Comparison of ENCODE assay signal across 15 cellular contexts in the genomic region with DNA sequence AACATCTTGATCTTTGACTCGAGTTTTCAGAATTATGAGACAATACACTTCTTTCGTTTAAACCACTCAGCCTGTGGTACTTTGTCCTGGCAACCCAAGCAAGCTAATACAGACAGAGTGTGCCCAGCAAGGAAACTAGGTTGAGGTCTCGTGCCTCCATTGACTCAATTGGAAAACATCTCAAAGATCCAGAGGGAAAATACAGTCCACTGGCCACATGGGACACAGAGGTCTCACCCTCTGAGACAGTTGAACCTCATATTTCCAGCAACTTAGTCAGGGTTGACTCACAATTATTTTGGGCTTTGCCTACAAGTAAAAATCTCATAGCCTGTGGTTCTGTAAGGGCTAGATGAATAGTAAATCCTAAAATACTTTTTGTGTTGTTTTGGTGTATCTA.
"Had no signal": no experiment of that assay in that cellular context is flagged by ENCODE, and none has a peak within 500 bp of the region (broad histone marks: within the 10 kb centered on the region; RNA-seq: fewer than 3 reads in every experiment).

No MANE protein-coding gene starts in this region.

- H3K27ac ChIP-seq: adrenal gland, right atrium auricular region, stomach, thyroid gland, uterus had no signal

- H3K4me1 ChIP-seq: adrenal gland, right atrium auricular region, stomach, thyroid gland, uterus had no signal

- H3K27ac Mint-ChIP-seq: mesothelial cell of epicardium had no signal

- H3K36me3 ChIP-seq: adrenal gland, right atrium auricular region, stomach, thyroid gland, uterus had no signal

- H3K4me3 ChIP-seq: adrenal gland, right atrium auricular region, stomach, thyroid gland, uterus had no signal

- H3K36me3 Mint-ChIP-seq: mesothelial cell of epicardium had no signal

- H3K4me3 Mint-ChIP-seq: mesothelial cell of epicardium, naive B cell had no signal

- DNase-seq: activated CD4-positive, CD25-positive, alpha-beta regulatory T cell; activated naive CD4-positive, alpha-beta T cell treated with anti-CD3 and anti-CD28 coated beads, Interleukin-2, amount 50 U/mL, for 16 hours; activated T-cell treated with anti-CD3 and anti-CD28 coated beads, Interleukin-2, amount 50 U/mL, for 1 hour; adrenal gland; central memory CD4-positive, alpha-beta T cell; cortex of kidney; effector memory CD4-positive, alpha-beta T cell; glutamatergic neuron; naive B cell; small intestine; stomach; thyroid gland; uterus had no signal

- H3K9me3 ChIP-seq: thyroid gland had no signal

- H3K27me3 Mint-ChIP-seq: naive B cell had no signal

- H3K4me1 Mint-ChIP-seq: mesothelial cell of epicardium, naive B cell had no signal

- H3K27me3 ChIP-seq: adrenal gland, right atrium auricular region, stomach, thyroid gland, uterus had no signal
